In genomic region chr13:49098198-49098597, GRCh38 we compare ENCODE assay signal across 1 cellular context.
TF ChIP-seq lines count a peak whose summit lies in the region.

No MANE protein-coding gene starts in this region.

TF ChIP-seq in SK-N-SH, 30 proteins besides CTCF, POLR2A, EP300 and RAD21 (continued from another document):
- TF ChIP-seq TAF1 (IDR thresholded peaks at IDR 0.05; ENCODE audit: borderline replicate concordance, low read depth, low read length) (no peak), FOSL2 (IDR thresholded peaks at IDR 0.05; ENCODE audit: borderline replicate concordance, low read depth) (peak; percentile 66), RFX5 (IDR thresholded peaks at IDR 0.05; ENCODE audit: low read length) (no peak), USF2 (IDR thresholded peaks at IDR 0.05; ENCODE audit: borderline replicate concordance, low read depth, low read length) (no peak), RCOR1 (IDR thresholded peaks at IDR 0.05; ENCODE audit: low read length) (no peak), PBX3 (IDR thresholded peaks at IDR 0.05) (peak; percentile 81), FOXJ3 (CRISPR knock-in tag; IDR thresholded peaks at IDR 0.05) (no peak), GATA2 (CRISPR knock-in tag; IDR thresholded peaks at IDR 0.05) (no peak), SIN3A (IDR thresholded peaks at IDR 0.05; ENCODE audit: borderline replicate concordance, low read depth, low read length) (no peak), EZH2phosphoT487 (IDR thresholded peaks at IDR 0.05; ENCODE audit: borderline replicate concordance, low read depth) (no peak), MAX (IDR thresholded peaks at IDR 0.05; ENCODE audit: low read depth) (no peak), RXRA (IDR thresholded peaks at IDR 0.05; ENCODE audit: borderline replicate concordance, low read depth) (0 out of 2 replicates have a peak, but pooled peaks have one; percentile 41)
